ENCODE assay signal across 8 cellular contexts in genomic region chr19:3608079-3608641, GRCh38. TPM values are rescaled to one million over a fixed set of nuclear protein-coding genes. Genes with fewer than 3 reads are reported as not detected.
A peak's percentile ranks its signal among the peaks of the same experiment; 100 is the strongest.
DNase-seq lines count a peak whose midpoint lies in the region; ATAC-seq, FAIRE-seq and TF ChIP-seq lines count a peak whose summit lies in the region.
"Had no signal": no experiment of that assay in that cellular context is flagged by ENCODE, and none has a peak within 500 bp of the region (broad histone marks: within the 10 kb centered on the region; RNA-seq: fewer than 3 reads in every experiment).

No MANE protein-coding gene starts in this region.

- intact Hi-C loops in GM12878 (cut with micrococcal nuclease; ENCODE audit: unreplicated experiment) (loop anchor here (5.0 kb wide), 1 partner anchor 36 kb away; the partner anchor contains the start of gene HMG20B), sigmoid colon (cut with DNase I) (no loop called here), left colon (cut with DNase I, micrococcal nuclease) (no loop called here)

- BruUV-seq in GM12878 (replicated peaks; lab: Mats Ljungman, UMichigan), result no TSS peak

- H3K4me3 ChIP-seq in GM12878, result no peak overlapping the region
- H3K4me3 ChIP-seq in sigmoid colon, result no peak overlapping the region
- H3K4me3 ChIP-seq in Karpas-422 (ENCODE audit: low read length), result no peak overlapping the region

- H3K4me1 ChIP-seq in GM12878 (ENCODE audit: control insufficient read depth, insufficient read depth, low read length), result peaks cover 12% of the 10 kb centered on the region
- peaks cover 0 to 46% (median 39%) of the 10 kb centered on the region in 4 donors for H3K4me1 ChIP-seq in sigmoid colon
- H3K4me1 ChIP-seq in Karpas-422 (ENCODE audit: low read length), result peaks cover 7% of the 10 kb centered on the region; the same call in 1 of the 2 replicates

- H3K27ac ChIP-seq in GM12878 (ENCODE audit: control insufficient read depth, insufficient read depth) (no peak overlapping the region), sigmoid colon (peak overlapping the region in 3 of 4 donors; percentile 72 to 86 (median 83)), Karpas-422 (ENCODE audit: low read length) (no peak overlapping the region)
- H3K27ac ChIP-seq: epithelial cell of prostate, KMS-11 had no signal

- RAD21 ChIA-PET in GM12878 (lab: Charles Lee; ENCODE audit: unreplicated experiment), result interaction anchor here (0.5 to 0.6 kb wide), 2 partner anchors 52 to 143 kb away, joined by 3 read pairs; no protein-coding TSS in a partner anchor

- H3K4me2 ChIP-seq in GM12878 (ENCODE audit: control insufficient read depth, insufficient read depth) (no peak overlapping the region), Karpas-422 (ENCODE audit: low read depth, low read length, poor library complexity, severe bottlenecking) (no peak overlapping the region)
- H3K4me2 ChIP-seq: KMS-11 had no signal

- CTCF ChIA-PET in GM12878 (lab: Yijun Ruan, JAX), result interaction anchor here (0.8 to 2.4 kb wide), 3 partner anchors 23 to 304 kb away, joined by 3 to 8 read pairs (median 3); partner anchors contain the start of gene GIPC3

- H2AFZ ChIP-seq in GM12878 (ENCODE audit: control insufficient read depth, low read depth, low read length) (no peak overlapping the region), Karpas-422 (ENCODE audit: low read length) (no peak overlapping the region)

- no peak for TF ChIP-seq EP300 in GM12878 (IDR thresholded peaks at IDR 0.05; ENCODE audit: borderline replicate concordance in 1 of 2, control insufficient read depth in 1 of 2, low read depth in 2 of 2, low read length in 2 of 2)
- TF ChIP-seq EP300 in sigmoid colon (IDR thresholded peaks at IDR 0.05), result no peak

- H3K79me2 ChIP-seq in GM12878 (ENCODE audit: control insufficient read depth, insufficient read depth, low read length) (no peaks in the 10 kb centered on the region), Karpas-422 (ENCODE audit: low read length) (no peaks in the 10 kb centered on the region)

- FAIRE-seq in GM12878 (lab: Jason Lieb, UNC), result no peak

- H3K9ac ChIP-seq in GM12878 (ENCODE audit: control insufficient read depth, insufficient read depth, low read length) (no peak overlapping the region), Karpas-422 (ENCODE audit: low read length) (no peak overlapping the region)
- H3K9ac ChIP-seq: KMS-11 had no signal

- 26% methylated on average over 2 of the region's 3 CpGs for WGBS in GM12878 (ENCODE audit: insufficient coverage, insufficient replicate concordance, low lambda C conversion rate, missing lambda C conversion rate)
- WGBS in sigmoid colon, 2 donors, result 49 to 51% methylated on average over 3 of the region's 3 CpGs

- no peaks in the 10 kb centered on the region for H3K9me3 ChIP-seq in GM12878 (replicated peaks; ENCODE audit: control insufficient read depth, insufficient read depth, low read length)
- no peaks in the 10 kb centered on the region for H3K9me3 ChIP-seq in sigmoid colon
- no peaks in the 10 kb centered on the region for H3K9me3 ChIP-seq in Karpas-422 (ENCODE audit: low read length)

- DNase-seq in KBM-7, result peak; percentile 93
- DNase-seq in GM12878 (ENCODE audit: low read depth, low spot score), result no peak
- no peak for DNase-seq in sigmoid colon
- no peak for DNase-seq in left colon
- no peak for DNase-seq in NCI-H69 (lab: John Stamatoyannopoulos, UW)
- DNase-seq in Karpas-422, result no peak

- H3K36me3 ChIP-seq in GM12878 (ENCODE audit: control insufficient read depth in 2 of 2, insufficient read depth in 2 of 2, low read length in 1 of 2) (peaks cover 0 to 8% of the 10 kb centered on the region in 2 experiments; a peak in 3 of 4 replicates), sigmoid colon (peaks cover 0 to 26% (median 21%) of the 10 kb centered on the region in 4 donors), Karpas-422 (ENCODE audit: insufficient read depth, low read length) (no peaks in the 10 kb centered on the region)

- SMC1A ChIA-PET in GM12878 (lab: Charles Lee; ENCODE audit: uncharacterized antibody, unreplicated experiment), result interaction anchor here (1.2 kb wide), 1 partner anchor 16 kb away, joined by 3 read pairs; no protein-coding TSS in a partner anchor

- TF ChIP-seq POLR2A in GM12878 (IDR thresholded peaks at IDR 0.05; ENCODE audit: low read depth, low read length), result no peak
- no peak for TF ChIP-seq POLR2A in sigmoid colon (IDR thresholded peaks at IDR 0.05)

- TF ChIP-seq CTCF in GM12878 (IDR thresholded peaks at IDR 0.05 in 2 of 3, conservative IDR thresholded peaks at IDR 0.05 in 1 of 3; ENCODE audit: control insufficient read depth in 2 of 3, extremely low read depth in 1 of 3, insufficient read depth in 1 of 3, low read depth in 3 of 3, low read length in 3 of 3) (no peak), sigmoid colon (IDR thresholded peaks at IDR 0.05) (no peak)

- POLR2A ChIA-PET in GM12878 (lab: Charles Lee), result interaction anchor here (1.1 kb wide), 1 partner anchor 19 kb away, joined by 3 read pairs; no protein-coding TSS in a partner anchor

- no peak for TF ChIP-seq RAD21 in GM12878 (IDR thresholded peaks at IDR 0.05; ENCODE audit: insufficient read depth, low read depth, low read length)

- no peaks in the 10 kb centered on the region for H3K27me3 ChIP-seq in GM12878 (replicated peaks in 1 of 2; ENCODE audit: control insufficient read depth in 2 of 2, insufficient read depth in 2 of 2, low read length in 1 of 2)
- H3K27me3 ChIP-seq in sigmoid colon, result no peaks in the 10 kb centered on the region
- H3K27me3 ChIP-seq in Karpas-422 (ENCODE audit: low read length), result no peaks in the 10 kb centered on the region

- H3K9me2 ChIP-seq in Karpas-422 (replicated peaks; ENCODE audit: insufficient read depth, low read length), result no peaks in the 10 kb centered on the region

- in situ Hi-C loops in KBM-7 (cut with MboI; ENCODE audit: low pct_unique_long_range_greater_than_20kb, low sequenced_read_pairs) (no loop called here), GM12878 (cut with MboI) (no loop called here)

- ATAC-seq in GM12878 (no peak), left colon (no peak)

- H4K20me1 ChIP-seq in GM12878 (ENCODE audit: control insufficient read depth, insufficient read depth) (no peaks in the 10 kb centered on the region), Karpas-422 (ENCODE audit: insufficient read depth, low read depth, low read length) (peaks cover 10% of the 10 kb centered on the region; the same call in 1 of the 2 replicates)

RNA-seq across cellular contexts. Expression of gene TBXA2R, which starts 1.5 kb away (rescaled TPM):
- 0.34 and 1.2 TPM in 2 replicates for total RNA-seq in GM12878 (2013; cell fraction: nucleolus; rRNA removed)
- total RNA-seq in GM12878 (2014; rRNA removed) (not detected in 2 replicates), GM12878 (2014; rRNA removed; fragmentation: Illumina TruSeq; extraction: Trizol) (not detected in 2 replicates), GM12878 (2021) (not detected in 2 replicates), sigmoid colon (1 to 10 TPM in 1 of 4 donors, under 1 TPM in 3; 0.36 to 3.6 (median 0.68) TPM), left colon (1 to 10 TPM in 1 of 2 donors, under 1 TPM in 1; 0.64 to 1.0 TPM)
- not detected for polyA plus RNA-seq in GM12878 (2011; ENCODE audit: low read depth)
- polyA plus RNA-seq in GM12878 (2011; rRNA removed) (0.03 TPM in 1 of 2 replicates, not detected in the other), GM12878 (2014; fragmentation: Illumina TruSeq; extraction: Trizol) (0.03 TPM in 1 of 2 replicates, not detected in the other), GM12878 (2014; fragmentation: Nextera tagmentation; extraction: Ambion mirVana) (not detected), GM12878 (2014; rRNA removed) (0.10 TPM in 1 of 2 replicates, not detected in the other), GM12878 (2016; fragmentation: Nextera tagmentation; extraction: Ambion mirVana) (not detected), sigmoid colon (1 to 10 TPM in 1 of 3 donors, under 1 TPM in 1, not detected in 1; 0.69 to 1.4 TPM)
- 0.05 and 0.06 TPM in 2 replicates for polyA plus RNA-seq in GM12878 (2011; cell fraction: cytosol; rRNA removed)
- polyA plus RNA-seq in GM12878 (2011; cell fraction: nucleus; rRNA removed), result 0.12 and 0.13 TPM in 2 replicates
- 0.10 and 0.14 TPM in 2 replicates for polyA plus RNA-seq in GM12878 (2012)
- not detected in 2 replicates for polyA minus RNA-seq in GM12878 (2011; rRNA and poly(A)+ RNA removed)
- polyA minus RNA-seq in GM12878 (2011; cell fraction: cytosol; rRNA and poly(A)+ RNA removed), result not detected in 2 replicates
- not detected in 2 replicates for polyA minus RNA-seq in GM12878 (2011; cell fraction: nucleus; rRNA and poly(A)+ RNA removed)
- 0.15 and 0.22 TPM in 2 replicates for total RNA-seq in Karpas-422 (2014; rRNA removed; shearing (Covaris generic); ENCODE audit: low replicate concordance)

RNA-seq across cellular contexts. Expression of gene CACTIN, which starts 18.4 kb away (rescaled TPM):
- 20.6 and 28.4 TPM in 2 replicates for total RNA-seq in GM12878 (2013; cell fraction: nucleolus; rRNA removed)
- 26.4 and 29.5 TPM in 2 replicates for total RNA-seq in GM12878 (2014; rRNA removed)
- 9.3 and 12.5 TPM in 2 replicates for total RNA-seq in GM12878 (2014; rRNA removed; fragmentation: Illumina TruSeq; extraction: Trizol)
- total RNA-seq in GM12878 (2021), result 28.9 and 31.4 TPM in 2 replicates
- 7.6 TPM for polyA plus RNA-seq in GM12878 (2011; ENCODE audit: low read depth)
- 5.3 and 12.6 TPM in 2 replicates for polyA plus RNA-seq in GM12878 (2011; rRNA removed)
- 15.0 and 22.8 TPM in 2 replicates for polyA plus RNA-seq in GM12878 (2011; cell fraction: cytosol; rRNA removed)
- 43.1 and 62.5 TPM in 2 replicates for polyA plus RNA-seq in GM12878 (2011; cell fraction: nucleus; rRNA removed)
- 13.5 and 14.9 TPM in 2 replicates for polyA plus RNA-seq in GM12878 (2012)
- polyA plus RNA-seq in GM12878 (2014; fragmentation: Illumina TruSeq; extraction: Trizol), result 1.9 and 4.7 TPM in 2 replicates
- polyA plus RNA-seq in GM12878 (2014; fragmentation: Nextera tagmentation; extraction: Ambion mirVana), result 1 to 10 TPM in 1 of 2 experiments, under 1 TPM in 1; 0.40 to 1.4 TPM
- 25.8 and 32.6 TPM in 2 replicates for polyA plus RNA-seq in GM12878 (2014; rRNA removed)
- polyA plus RNA-seq in GM12878 (2016; fragmentation: Nextera tagmentation; extraction: Ambion mirVana), result 10 to 100 TPM; 11.7 to 14.6 TPM
- polyA minus RNA-seq in GM12878 (2011; rRNA and poly(A)+ RNA removed), result 6.9 and 11.5 TPM in 2 replicates
- 4.9 and 7.6 TPM in 2 replicates for polyA minus RNA-seq in GM12878 (2011; cell fraction: cytosol; rRNA and poly(A)+ RNA removed)
- polyA minus RNA-seq in GM12878 (2011; cell fraction: nucleus; rRNA and poly(A)+ RNA removed), result 5.2 and 10.4 TPM in 2 replicates
- total RNA-seq in sigmoid colon, result 10 to 100 TPM; 15.5 to 23.9 (median 23.4) TPM
- polyA plus RNA-seq in sigmoid colon, result 10 to 100 TPM in 1 of 3 donors, 1 to 10 TPM in 2; 6.2 to 20.5 (median 9.0) TPM
- total RNA-seq in left colon, result 10 to 100 TPM; 16.9 to 20.0 TPM
- total RNA-seq in Karpas-422 (2014; rRNA removed; shearing (Covaris generic); ENCODE audit: low replicate concordance), result 9.5 and 24.8 TPM in 2 replicates

RNA-seq across cellular contexts. Expression of gene GIPC3, which starts 22.9 kb away (rescaled TPM):
- total RNA-seq in GM12878 (2013; cell fraction: nucleolus; rRNA removed), result not detected in 2 replicates
- not detected in 2 replicates for total RNA-seq in GM12878 (2014; rRNA removed)
- total RNA-seq in GM12878 (2014; rRNA removed; fragmentation: Illumina TruSeq; extraction: Trizol), result not detected in 2 replicates
- total RNA-seq in GM12878 (2021), result not detected in 2 replicates
- 0.07 TPM for polyA plus RNA-seq in GM12878 (2011; ENCODE audit: low read depth)
- not detected in 2 replicates for polyA plus RNA-seq in GM12878 (2011; rRNA removed)
- polyA plus RNA-seq in GM12878 (2011; cell fraction: cytosol; rRNA removed), result not detected in 2 replicates
- not detected in 2 replicates for polyA plus RNA-seq in GM12878 (2011; cell fraction: nucleus; rRNA removed)
- 0.08 and 0.13 TPM in 2 replicates for polyA plus RNA-seq in GM12878 (2012)
- polyA plus RNA-seq in GM12878 (2014; fragmentation: Illumina TruSeq; extraction: Trizol), result not detected in 2 replicates
- not detected for polyA plus RNA-seq in GM12878 (2014; fragmentation: Nextera tagmentation; extraction: Ambion mirVana)
- polyA plus RNA-seq in GM12878 (2014; rRNA removed), result not detected in 2 replicates
- not detected for polyA plus RNA-seq in GM12878 (2016; fragmentation: Nextera tagmentation; extraction: Ambion mirVana)
- polyA minus RNA-seq in GM12878 (2011; rRNA and poly(A)+ RNA removed), result not detected in 2 replicates
- polyA minus RNA-seq in GM12878 (2011; cell fraction: cytosol; rRNA and poly(A)+ RNA removed), result not detected in 2 replicates
- polyA minus RNA-seq in GM12878 (2011; cell fraction: nucleus; rRNA and poly(A)+ RNA removed), result not detected in 2 replicates
- total RNA-seq in sigmoid colon, result under 1 TPM in 2 of 4 donors, not detected in 2; under 0.01 to 0.83 TPM
- polyA plus RNA-seq in sigmoid colon, result 1 to 10 TPM in 1 of 3 donors, not detected in 2; 1.0 TPM
- total RNA-seq in left colon, result under 1 TPM; 0.24 to 0.64 TPM
- not detected in 2 replicates for total RNA-seq in Karpas-422 (2014; rRNA removed; shearing (Covaris generic); ENCODE audit: low replicate concordance)

RNA-seq across cellular contexts. Expression of gene HMG20B, which starts 35.4 kb away (rescaled TPM):
- 16.4 and 20.5 TPM in 2 replicates for total RNA-seq in GM12878 (2013; cell fraction: nucleolus; rRNA removed)
- total RNA-seq in GM12878 (2014; rRNA removed) (62.9 and 68.5 TPM in 2 replicates), GM12878 (2014; rRNA removed; fragmentation: Illumina TruSeq; extraction: Trizol) (21.8 and 22.5 TPM in 2 replicates), GM12878 (2021) (80.9 and 86.4 TPM in 2 replicates), sigmoid colon (100 to 1,000 TPM; 105 to 148 (median 120) TPM), left colon (10 to 100 TPM; 85.6 to 88.2 TPM)
- 20.6 TPM for polyA plus RNA-seq in GM12878 (2011; ENCODE audit: low read depth)
- polyA plus RNA-seq in GM12878 (2011; rRNA removed) (22.7 and 30.4 TPM in 2 replicates), GM12878 (2014; fragmentation: Illumina TruSeq; extraction: Trizol) (7.8 and 12.9 TPM in 2 replicates), GM12878 (2014; fragmentation: Nextera tagmentation; extraction: Ambion mirVana) (1 to 10 TPM in 1 of 2 experiments, under 1 TPM in 1; 0.37 to 1.8 TPM), GM12878 (2014; rRNA removed) (92.7 and 104 TPM in 2 replicates), GM12878 (2016; fragmentation: Nextera tagmentation; extraction: Ambion mirVana) (10 to 100 TPM; 63.6 to 69.1 TPM), sigmoid colon (10 to 100 TPM; 61.3 to 85.9 (median 78.2) TPM)
- 33.5 and 57.7 TPM in 2 replicates for polyA plus RNA-seq in GM12878 (2011; cell fraction: cytosol; rRNA removed)
- polyA plus RNA-seq in GM12878 (2011; cell fraction: nucleus; rRNA removed), result 106 and 137 TPM in 2 replicates
- 52.1 and 53.5 TPM in 2 replicates for polyA plus RNA-seq in GM12878 (2012)
- 4.9 and 10.6 TPM in 2 replicates for polyA minus RNA-seq in GM12878 (2011; rRNA and poly(A)+ RNA removed)
- polyA minus RNA-seq in GM12878 (2011; cell fraction: cytosol; rRNA and poly(A)+ RNA removed), result 21.8 and 28.1 TPM in 2 replicates
- polyA minus RNA-seq in GM12878 (2011; cell fraction: nucleus; rRNA and poly(A)+ RNA removed), result 8.1 and 14.1 TPM in 2 replicates
- 53.7 and 127 TPM in 2 replicates for total RNA-seq in Karpas-422 (2014; rRNA removed; shearing (Covaris generic); ENCODE audit: low replicate concordance)

RNA-seq across cellular contexts. Expression of gene MFSD12, which starts 50.8 kb away (rescaled TPM):
- 108 and 117 TPM in 2 replicates for total RNA-seq in GM12878 (2013; cell fraction: nucleolus; rRNA removed)
- total RNA-seq in GM12878 (2014; rRNA removed) (49.1 and 50.5 TPM in 2 replicates), GM12878 (2014; rRNA removed; fragmentation: Illumina TruSeq; extraction: Trizol) (14.2 and 15.3 TPM in 2 replicates), GM12878 (2021) (56.3 and 65.9 TPM in 2 replicates), sigmoid colon (10 to 100 TPM; 13.7 to 36.0 (median 22.6) TPM), left colon (10 to 100 TPM; 31.0 to 41.1 TPM)
- 6.7 TPM for polyA plus RNA-seq in GM12878 (2011; ENCODE audit: low read depth)
- polyA plus RNA-seq in GM12878 (2011; rRNA removed) (8.4 and 18.2 TPM in 2 replicates), GM12878 (2014; fragmentation: Illumina TruSeq; extraction: Trizol) (6.6 and 13.8 TPM in 2 replicates), GM12878 (2014; fragmentation: Nextera tagmentation; extraction: Ambion mirVana) (1 to 10 TPM in 1 of 2 experiments, under 1 TPM in 1; 0.58 to 1.9 TPM), GM12878 (2014; rRNA removed) (53.8 and 71.4 TPM in 2 replicates), GM12878 (2016; fragmentation: Nextera tagmentation; extraction: Ambion mirVana) (10 to 100 TPM in 1 of 2 experiments, 1 to 10 TPM in 1; 7.3 to 25.0 TPM), sigmoid colon (10 to 100 TPM in 1 of 3 donors, 1 to 10 TPM in 2; 2.4 to 53.5 (median 8.6) TPM)
- polyA plus RNA-seq in GM12878 (2011; cell fraction: cytosol; rRNA removed), result 24.8 and 37.2 TPM in 2 replicates
- 98.5 and 132 TPM in 2 replicates for polyA plus RNA-seq in GM12878 (2011; cell fraction: nucleus; rRNA removed)
- 28.8 and 29.4 TPM in 2 replicates for polyA plus RNA-seq in GM12878 (2012)
- 15.9 and 23.6 TPM in 2 replicates for polyA minus RNA-seq in GM12878 (2011; rRNA and poly(A)+ RNA removed)
- 25.9 and 34.3 TPM in 2 replicates for polyA minus RNA-seq in GM12878 (2011; cell fraction: cytosol; rRNA and poly(A)+ RNA removed)
- 17.0 and 35.6 TPM in 2 replicates for polyA minus RNA-seq in GM12878 (2011; cell fraction: nucleus; rRNA and poly(A)+ RNA removed)
- 34.5 and 102 TPM in 2 replicates for total RNA-seq in Karpas-422 (2014; rRNA removed; shearing (Covaris generic); ENCODE audit: low replicate concordance)

Comparison
In these comparisons a context has a peak if more than half of its experiments do, and no peak if none do; other contexts are left out.
1. H3K27ac ChIP-seq: peak in sigmoid colon (3 of 4); none in GM12878 (single experiment) and Karpas-422 (single experiment).